ENCODE assay signal across 11 cellular contexts in the genomic region with DNA sequence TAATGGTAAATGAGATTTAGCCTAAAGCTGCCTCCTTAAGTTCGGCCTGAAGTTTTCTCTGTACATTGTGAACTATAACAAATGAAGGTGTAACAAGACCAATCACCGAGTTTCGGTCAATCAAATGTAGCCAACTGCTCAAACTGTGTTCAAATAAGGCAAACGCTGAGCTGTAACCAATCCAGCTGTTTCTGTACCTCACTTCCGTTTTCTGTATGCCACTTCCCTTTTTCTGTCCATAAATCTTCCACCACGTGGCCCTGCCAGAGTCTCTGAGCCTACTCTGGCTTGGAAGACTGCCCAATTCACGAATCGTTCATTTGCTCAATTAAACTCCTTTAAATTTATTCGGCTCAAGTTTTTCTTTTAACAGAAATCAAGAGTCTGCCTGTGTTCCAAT.
DNase-seq lines count a peak whose midpoint lies in the region; ATAC-seq and TF ChIP-seq lines count a peak whose summit lies in the region.
"Had no signal": no experiment of that assay in that cellular context is flagged by ENCODE, and none has a peak within 500 bp of the region (broad histone marks: within the 10 kb centered on the region; RNA-seq: fewer than 3 reads in every experiment).

No MANE protein-coding gene starts in this region.

- H3K9ac ChIP-seq in OCI-LY3 (ENCODE audit: low read length) = peak overlapping the region; percentile 13; the same call in 1 of the 2 replicates

- peaks cover 17% of the 10 kb centered on the region for H3K36me3 ChIP-seq in OCI-LY3 (replicated peaks; ENCODE audit: low read depth, low read length)

- H3K4me3 ChIP-seq in OCI-LY3 (ENCODE audit: low read length) = peak overlapping the region; percentile 19; the same call in 1 of the 2 replicates

- TF ChIP-seq CTCF in OCI-LY3 (IDR thresholded peaks at IDR 0.05; ENCODE audit: low read depth, low read length) (no peak), omental fat pad (IDR thresholded peaks at IDR 0.05) (no peak)

- DNase-seq in mucosa of gallbladder (ENCODE audit: low spot score) = peak; percentile 37
- DNase-seq in HuH-7.5 (ENCODE audit: low spot score) = no peak
- DNase-seq in NCI-H2227 (lab: John Stamatoyannopoulos, UW; ENCODE audit: unreplicated experiment) = no peak
- no peak for DNase-seq in NCI-H1048 (lab: John Stamatoyannopoulos, UW)
- no peak for DNase-seq in omental fat pad (ENCODE audit: low spot score)
- DNase-seq: activated effector memory CD4-positive, alpha-beta T cell treated with anti-CD3 and anti-CD28 coated beads, Interleukin-2, amount 50 U/mL, for 16 hours; Calu3; T1000 had no signal

- no peaks in the 10 kb centered on the region for H4K20me1 ChIP-seq in OCI-LY3 (ENCODE audit: insufficient read depth, low read length)

- peaks cover 3% of the 10 kb centered on the region; the same call in 1 of the 2 replicates for H3K27me3 ChIP-seq in OCI-LY3 (ENCODE audit: low read depth, low read length)

- ATAC-seq in GM18858 (IDR thresholded peaks at IDR 0.05; ENCODE audit: unreplicated experiment) (peak; percentile 51), HG03095 (IDR thresholded peaks at IDR 0.05; ENCODE audit: unreplicated experiment) (peak; percentile 39), omental fat pad (ENCODE audit: low FRiP score) (no peak)

- no peaks in the 10 kb centered on the region for H3K79me2 ChIP-seq in OCI-LY3 (ENCODE audit: low read length)

- peak overlapping the region; percentile 27; the same call in 1 of the 2 replicates for H2AFZ ChIP-seq in OCI-LY3 (ENCODE audit: low read depth, low read length)

- H3K4me1 ChIP-seq in OCI-LY3 (ENCODE audit: low read length) = peaks cover 15% of the 10 kb centered on the region

- H3K4me2 ChIP-seq in OCI-LY3 (ENCODE audit: low read length) = peak overlapping the region; percentile 31

- peaks cover 8% of the 10 kb centered on the region; the same call in 1 of the 2 replicates for H3K9me3 ChIP-seq in OCI-LY3 (ENCODE audit: insufficient read depth, low read length)

- H3K27ac ChIP-seq in OCI-LY3 (ENCODE audit: low read length) = peak overlapping the region; percentile 76
